ENCODE assay signal across 1 cellular context in the genomic region with DNA sequence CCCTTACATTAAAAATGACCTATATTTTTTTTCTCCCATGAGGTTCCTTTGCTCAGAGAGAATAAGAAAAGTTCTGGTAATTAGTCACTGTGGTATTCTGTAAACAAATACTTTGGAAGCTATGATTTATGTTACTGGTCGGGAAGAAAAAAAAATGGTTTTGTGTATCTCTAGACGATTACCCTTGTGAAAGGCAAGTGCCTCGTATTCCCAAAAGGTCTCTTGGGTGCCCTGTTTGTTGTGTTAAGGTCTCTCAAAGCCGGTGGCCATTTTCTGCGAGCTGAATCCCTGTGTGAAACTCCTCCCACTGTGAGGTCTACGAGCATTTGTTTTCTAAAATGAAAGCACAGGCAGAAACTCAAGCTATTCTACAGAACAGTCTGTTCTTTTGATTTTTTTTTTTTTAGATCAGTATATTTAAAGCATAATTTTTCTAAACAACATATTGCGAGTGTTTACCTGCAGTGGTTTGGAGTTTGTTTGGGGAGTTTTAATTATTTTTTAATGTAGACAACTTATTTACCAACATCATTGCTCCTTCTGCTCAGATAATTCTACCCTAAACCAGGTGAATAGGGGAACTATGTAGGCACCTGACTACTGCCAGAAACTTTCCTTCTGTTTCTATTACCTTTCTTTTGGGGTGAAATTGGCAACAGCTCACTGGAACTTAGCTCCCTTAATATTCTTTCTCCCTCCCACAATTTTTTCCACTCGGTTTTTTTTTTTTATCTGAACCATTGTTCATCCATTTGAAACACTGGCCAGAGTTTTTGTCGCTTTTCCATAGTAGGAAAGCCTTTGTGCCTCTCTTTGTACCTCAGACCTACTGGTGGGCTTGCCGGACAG.
TF ChIP-seq lines count a peak whose summit lies in the region.

No MANE protein-coding gene starts in this region.

TF ChIP-seq in A549, 52 proteins besides CTCF, POLR2A, EP300 and RAD21 (continued from another document):
- TF ChIP-seq, protein P1, sequence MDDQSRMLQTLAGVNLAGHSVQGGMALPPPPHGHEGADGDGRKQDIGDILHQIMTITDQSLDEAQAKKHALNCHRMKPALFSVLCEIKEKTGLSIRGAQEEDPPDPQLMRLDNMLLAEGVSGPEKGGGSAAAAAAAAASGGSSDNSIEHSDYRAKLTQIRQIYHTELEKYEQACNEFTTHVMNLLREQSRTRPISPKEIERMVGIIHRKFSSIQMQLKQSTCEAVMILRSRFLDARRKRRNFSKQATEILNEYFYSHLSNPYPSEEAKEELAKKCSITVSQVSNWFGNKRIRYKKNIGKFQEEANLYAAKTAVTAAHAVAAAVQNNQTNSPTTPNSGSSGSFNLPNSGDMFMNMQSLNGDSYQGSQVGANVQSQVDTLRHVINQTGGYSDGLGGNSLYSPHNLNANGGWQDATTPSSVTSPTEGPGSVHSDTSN (IDR thresholded peaks at IDR 0.05), result no peak
- TF ChIP-seq, protein P2, sequence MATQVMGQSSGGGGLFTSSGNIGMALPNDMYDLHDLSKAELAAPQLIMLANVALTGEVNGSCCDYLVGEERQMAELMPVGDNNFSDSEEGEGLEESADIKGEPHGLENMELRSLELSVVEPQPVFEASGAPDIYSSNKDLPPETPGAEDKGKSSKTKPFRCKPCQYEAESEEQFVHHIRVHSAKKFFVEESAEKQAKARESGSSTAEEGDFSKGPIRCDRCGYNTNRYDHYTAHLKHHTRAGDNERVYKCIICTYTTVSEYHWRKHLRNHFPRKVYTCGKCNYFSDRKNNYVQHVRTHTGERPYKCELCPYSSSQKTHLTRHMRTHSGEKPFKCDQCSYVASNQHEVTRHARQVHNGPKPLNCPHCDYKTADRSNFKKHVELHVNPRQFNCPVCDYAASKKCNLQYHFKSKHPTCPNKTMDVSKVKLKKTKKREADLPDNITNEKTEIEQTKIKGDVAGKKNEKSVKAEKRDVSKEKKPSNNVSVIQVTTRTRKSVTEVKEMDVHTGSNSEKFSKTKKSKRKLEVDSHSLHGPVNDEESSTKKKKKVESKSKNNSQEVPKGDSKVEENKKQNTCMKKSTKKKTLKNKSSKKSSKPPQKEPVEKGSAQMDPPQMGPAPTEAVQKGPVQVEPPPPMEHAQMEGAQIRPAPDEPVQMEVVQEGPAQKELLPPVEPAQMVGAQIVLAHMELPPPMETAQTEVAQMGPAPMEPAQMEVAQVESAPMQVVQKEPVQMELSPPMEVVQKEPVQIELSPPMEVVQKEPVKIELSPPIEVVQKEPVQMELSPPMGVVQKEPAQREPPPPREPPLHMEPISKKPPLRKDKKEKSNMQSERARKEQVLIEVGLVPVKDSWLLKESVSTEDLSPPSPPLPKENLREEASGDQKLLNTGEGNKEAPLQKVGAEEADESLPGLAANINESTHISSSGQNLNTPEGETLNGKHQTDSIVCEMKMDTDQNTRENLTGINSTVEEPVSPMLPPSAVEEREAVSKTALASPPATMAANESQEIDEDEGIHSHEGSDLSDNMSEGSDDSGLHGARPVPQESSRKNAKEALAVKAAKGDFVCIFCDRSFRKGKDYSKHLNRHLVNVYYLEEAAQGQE (IDR thresholded peaks at IDR 0.05), result no peak
- TF ChIP-seq HOXA7 (CRISPR knock-in tag; IDR thresholded peaks at IDR 0.05) (no peak; the same call in none of the 2 replicates), MAFK (IDR thresholded peaks at IDR 0.05; ENCODE audit: partially characterized antibody) (no peak), NR3C1 (IDR thresholded peaks at IDR 0.05) (no peak), HOXB13 (CRISPR knock-in tag; IDR thresholded peaks at IDR 0.05; ENCODE audit: low read depth) (no peak; the same call in 1 of the 2 replicates), RARB (CRISPR knock-in tag; IDR thresholded peaks at IDR 0.05) (no peak), TFCP2L1 (CRISPR knock-in tag; IDR thresholded peaks at IDR 0.05) (no peak), FOSL2 (IDR thresholded peaks at IDR 0.05) (no peak), FOSL2 (CRISPR knock-in tag; IDR thresholded peaks at IDR 0.05) (peak; percentile 62), TP53 (CRISPR knock-in tag; IDR thresholded peaks at IDR 0.05) (no peak), NFE2L2 (conservative IDR thresholded peaks at IDR 0.05; ENCODE audit: low read length) (no peak), HDAC2 (IDR thresholded peaks at IDR 0.05) (no peak), SREBF2 (IDR thresholded peaks at IDR 0.05) (no peak), EHF (CRISPR knock-in tag; IDR thresholded peaks at IDR 0.05) (no peak), HOXB5 (CRISPR knock-in tag; IDR thresholded peaks at IDR 0.05) (peak; percentile 77), RNF2 (IDR thresholded peaks at IDR 0.05; ENCODE audit: borderline replicate concordance, low read depth) (no peak), ZFP36 (IDR thresholded peaks at IDR 0.05; ENCODE audit: borderline replicate concordance, partially characterized antibody) (no peak), CBX2 (IDR thresholded peaks at IDR 0.05; ENCODE audit: borderline replicate concordance, low read depth) (no peak), JUNB (IDR thresholded peaks at IDR 0.05) (0 out of 2 replicates have a peak, but pooled peaks have one; percentile 21), BHLHE40 (IDR thresholded peaks at IDR 0.05; ENCODE audit: low read depth, low read length) (no peak), FOXS1 (CRISPR knock-in tag; IDR thresholded peaks at IDR 0.05) (no peak; the same call in 1 of the 2 replicates), NPAS2 (CRISPR knock-in tag; IDR thresholded peaks at IDR 0.05; ENCODE audit: borderline replicate concordance) (no peak), POLR2AphosphoS2 (conservative IDR thresholded peaks at IDR 0.05; ENCODE audit: low read length) (no peak), RCOR1 (IDR thresholded peaks at IDR 0.05; ENCODE audit: low read depth, low read length) (no peak), MYC (IDR thresholded peaks at IDR 0.05; ENCODE audit: borderline replicate concordance, low read length) (no peak), CEBPB (IDR thresholded peaks at IDR 0.05) (no peak), SMC3 (IDR thresholded peaks at IDR 0.05) (no peak), PHF8 (IDR thresholded peaks at IDR 0.05; ENCODE audit: borderline replicate concordance, low read depth) (no peak), CHD4 (IDR thresholded peaks at IDR 0.05; ENCODE audit: borderline replicate concordance) (no peak), RFX5 (IDR thresholded peaks at IDR 0.05) (no peak), ESRRA (IDR thresholded peaks at IDR 0.05; ENCODE audit: borderline replicate concordance, low read length) (no peak)
- TF ChIP-seq, protein P3, sequence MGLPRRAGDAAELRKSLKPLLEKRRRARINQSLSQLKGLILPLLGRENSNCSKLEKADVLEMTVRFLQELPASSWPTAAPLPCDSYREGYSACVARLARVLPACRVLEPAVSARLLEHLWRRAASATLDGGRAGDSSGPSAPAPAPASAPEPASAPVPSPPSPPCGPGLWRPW (IDR thresholded peaks at IDR 0.05), result no peak
- TF ChIP-seq, protein P4, sequence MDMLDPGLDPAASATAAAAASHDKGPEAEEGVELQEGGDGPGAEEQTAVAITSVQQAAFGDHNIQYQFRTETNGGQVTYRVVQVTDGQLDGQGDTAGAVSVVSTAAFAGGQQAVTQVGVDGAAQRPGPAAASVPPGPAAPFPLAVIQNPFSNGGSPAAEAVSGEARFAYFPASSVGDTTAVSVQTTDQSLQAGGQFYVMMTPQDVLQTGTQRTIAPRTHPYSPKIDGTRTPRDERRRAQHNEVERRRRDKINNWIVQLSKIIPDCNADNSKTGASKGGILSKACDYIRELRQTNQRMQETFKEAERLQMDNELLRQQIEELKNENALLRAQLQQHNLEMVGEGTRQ (IDR thresholded peaks at IDR 0.05), result no peak
- TF ChIP-seq, protein P5, sequence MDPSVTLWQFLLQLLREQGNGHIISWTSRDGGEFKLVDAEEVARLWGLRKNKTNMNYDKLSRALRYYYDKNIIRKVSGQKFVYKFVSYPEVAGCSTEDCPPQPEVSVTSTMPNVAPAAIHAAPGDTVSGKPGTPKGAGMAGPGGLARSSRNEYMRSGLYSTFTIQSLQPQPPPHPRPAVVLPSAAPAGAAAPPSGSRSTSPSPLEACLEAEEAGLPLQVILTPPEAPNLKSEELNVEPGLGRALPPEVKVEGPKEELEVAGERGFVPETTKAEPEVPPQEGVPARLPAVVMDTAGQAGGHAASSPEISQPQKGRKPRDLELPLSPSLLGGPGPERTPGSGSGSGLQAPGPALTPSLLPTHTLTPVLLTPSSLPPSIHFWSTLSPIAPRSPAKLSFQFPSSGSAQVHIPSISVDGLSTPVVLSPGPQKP (IDR thresholded peaks at IDR 0.05; ENCODE audit: low read depth, low read length), result no peak
- TF ChIP-seq, protein P6, sequence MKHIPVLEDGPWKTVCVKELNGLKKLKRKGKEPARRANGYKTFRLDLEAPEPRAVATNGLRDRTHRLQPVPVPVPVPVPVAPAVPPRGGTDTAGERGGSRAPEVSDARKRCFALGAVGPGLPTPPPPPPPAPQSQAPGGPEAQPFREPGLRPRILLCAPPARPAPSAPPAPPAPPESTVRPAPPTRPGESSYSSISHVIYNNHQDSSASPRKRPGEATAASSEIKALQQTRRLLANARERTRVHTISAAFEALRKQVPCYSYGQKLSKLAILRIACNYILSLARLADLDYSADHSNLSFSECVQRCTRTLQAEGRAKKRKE (CRISPR knock-in tag; IDR thresholded peaks at IDR 0.05; ENCODE audit: low read depth), result peak; percentile 77
- TF ChIP-seq, protein P7, sequence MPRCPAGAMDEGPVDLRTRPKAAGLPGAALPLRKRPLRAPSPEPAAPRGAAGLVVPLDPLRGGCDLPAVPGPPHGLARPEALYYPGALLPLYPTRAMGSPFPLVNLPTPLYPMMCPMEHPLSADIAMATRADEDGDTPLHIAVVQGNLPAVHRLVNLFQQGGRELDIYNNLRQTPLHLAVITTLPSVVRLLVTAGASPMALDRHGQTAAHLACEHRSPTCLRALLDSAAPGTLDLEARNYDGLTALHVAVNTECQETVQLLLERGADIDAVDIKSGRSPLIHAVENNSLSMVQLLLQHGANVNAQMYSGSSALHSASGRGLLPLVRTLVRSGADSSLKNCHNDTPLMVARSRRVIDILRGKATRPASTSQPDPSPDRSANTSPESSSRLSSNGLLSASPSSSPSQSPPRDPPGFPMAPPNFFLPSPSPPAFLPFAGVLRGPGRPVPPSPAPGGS (IDR thresholded peaks at IDR 0.05), result no peak
- TF ChIP-seq, protein P8, sequence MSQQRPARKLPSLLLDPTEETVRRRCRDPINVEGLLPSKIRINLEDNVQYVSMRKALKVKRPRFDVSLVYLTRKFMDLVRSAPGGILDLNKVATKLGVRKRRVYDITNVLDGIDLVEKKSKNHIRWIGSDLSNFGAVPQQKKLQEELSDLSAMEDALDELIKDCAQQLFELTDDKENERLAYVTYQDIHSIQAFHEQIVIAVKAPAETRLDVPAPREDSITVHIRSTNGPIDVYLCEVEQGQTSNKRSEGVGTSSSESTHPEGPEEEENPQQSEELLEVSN (IDR thresholded peaks at IDR 0.05; ENCODE audit: borderline replicate concordance, low read depth), result no peak
